Comparison of ENCODE assay signal across 9 cellular contexts in the genomic region with DNA sequence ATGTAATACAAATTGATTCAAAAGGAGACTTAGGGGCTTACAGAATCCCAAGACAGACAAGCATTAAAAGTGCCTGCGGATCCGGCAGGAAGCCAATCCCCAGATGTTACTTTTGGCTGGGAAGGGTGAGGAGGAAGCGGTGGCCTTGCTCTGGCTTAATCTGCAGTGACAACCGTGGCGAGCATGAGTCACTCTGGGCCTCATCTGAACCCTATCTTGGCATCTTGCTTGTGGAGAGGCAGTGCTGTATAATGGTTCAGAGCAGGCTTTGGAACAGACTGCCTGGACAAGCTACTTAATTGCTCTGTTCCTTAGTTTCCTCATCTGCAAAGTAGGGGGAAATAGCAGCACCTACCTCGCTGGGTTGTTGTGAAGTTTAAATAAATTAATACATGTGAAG.
DNase-seq lines count a peak whose midpoint lies in the region; ATAC-seq and TF ChIP-seq lines count a peak whose summit lies in the region.
"Had no signal": no experiment of that assay in that cellular context is flagged by ENCODE, and none has a peak within 500 bp of the region (broad histone marks: within the 10 kb centered on the region; RNA-seq: fewer than 3 reads in every experiment).

No MANE protein-coding gene starts in this region.

- H3K27me3 ChIP-seq in SJCRH30 (no peaks in the 10 kb centered on the region), muscle layer of colon (ENCODE audit: control insufficient read depth in 1 of 2, insufficient read depth in 2 of 2, low read length in 2 of 2) (no peaks in the 10 kb centered on the region)

- H3K9me3 ChIP-seq in SJCRH30 (replicated peaks) (no peaks in the 10 kb centered on the region), muscle layer of colon (ENCODE audit: low read length) (no peaks in the 10 kb centered on the region)

- POLR2A ChIA-PET in MCF 10A (lab: Yijun Ruan, JAX), result interaction anchor here (0.5 to 1.4 kb wide), 6 partner anchors 10 to 1247 kb away, joined by 3 to 5 read pairs (median 3); partner anchors contain the start of genes BLZF1 and NME7

- no peak overlapping the region for H3K9ac ChIP-seq in muscle layer of colon (ENCODE audit: low read length)

- no peak for TF ChIP-seq CTCF in MCF 10A (IDR thresholded peaks at IDR 0.05; ENCODE audit: unreplicated experiment)
- no peak for TF ChIP-seq CTCF in nephron progenitor cell (IDR thresholded peaks at IDR 0.05)

- H3K9me3 Mint-ChIP-seq in MCF 10A (ENCODE audit: unreplicated experiment), result no peaks in the 10 kb centered on the region
- H3K9me3 Mint-ChIP-seq in nephron progenitor cell, result peaks cover 12% of the 10 kb centered on the region

- intact Hi-C loops in MCF 10A (cut with micrococcal nuclease), result loop anchor here (5.0 kb wide), 1 partner anchor 33 kb away; no protein-coding TSS in a partner anchor

- BruUV-seq in MCF 10A (replicated peaks; lab: Mats Ljungman, UMichigan), result no TSS peak

- H3K36me3 Mint-ChIP-seq in MCF 10A (ENCODE audit: insufficient read depth, unreplicated experiment) (no peaks in the 10 kb centered on the region), nephron progenitor cell (ENCODE audit: low read depth) (no peaks in the 10 kb centered on the region)

- H3K4me3 ChIP-seq in SJCRH30 (no peak overlapping the region), muscle layer of colon (ENCODE audit: low read depth in 1 of 2, low read length in 2 of 2) (no peak overlapping the region)

- H3K27ac ChIP-seq in SJCRH30, result peak overlapping the region; percentile 96
- peak overlapping the region; percentile 15 for H3K27ac ChIP-seq in muscle layer of colon (ENCODE audit: low read depth, low read length)

- H3K4me3 Mint-ChIP-seq in MCF 10A (ENCODE audit: unreplicated experiment), result no peak overlapping the region
- H3K4me3 Mint-ChIP-seq in nephron progenitor cell, result no peak overlapping the region
- H3K4me3 Mint-ChIP-seq: IgD-negative memory B cell had no signal

- H3K27ac Mint-ChIP-seq in MCF 10A (ENCODE audit: low read depth, unreplicated experiment), result no peak overlapping the region
- H3K27ac Mint-ChIP-seq in nephron progenitor cell, result no peak overlapping the region
- H3K27ac Mint-ChIP-seq: IgD-negative memory B cell had no signal

- H3K4me1 ChIP-seq in SJCRH30 (peaks cover 64% of the 10 kb centered on the region), muscle layer of colon (ENCODE audit: insufficient read depth, low read length) (peaks cover 52% of the 10 kb centered on the region)

- ATAC-seq in GM19395 (IDR thresholded peaks at IDR 0.05; ENCODE audit: unreplicated experiment), result no peak

- H3K4me1 Mint-ChIP-seq in MCF 10A (ENCODE audit: insufficient read depth, unreplicated experiment) (peaks cover 48% of the 10 kb centered on the region), nephron progenitor cell (peaks cover 40% of the 10 kb centered on the region)

- no peaks in the 10 kb centered on the region for H3K27me3 Mint-ChIP-seq in MCF 10A (ENCODE audit: insufficient read depth, unreplicated experiment)
- no peaks in the 10 kb centered on the region for H3K27me3 Mint-ChIP-seq in nephron progenitor cell (ENCODE audit: low read depth, poor library complexity)

- CTCF ChIA-PET in MCF 10A (lab: Yijun Ruan, JAX), result interaction anchor here (0.5 to 2.8 kb wide), 6 partner anchors 8 to 127 kb away, joined by 3 to 13 read pairs (median 8); no protein-coding TSS in a partner anchor

- H3K36me3 ChIP-seq in SJCRH30 (no peaks in the 10 kb centered on the region), muscle layer of colon (ENCODE audit: insufficient read depth, low read length) (no peaks in the 10 kb centered on the region)

- peak; percentile 89 for DNase-seq in GM04503 (ENCODE audit: low read depth)
- peak; percentile 93 to 96 for DNase-seq in SJCRH30
- DNase-seq in MCF 10A (ENCODE audit: unreplicated experiment), result peak; percentile 90
- DNase-seq in NCI-H187 (lab: John Stamatoyannopoulos, UW), result no peak
- no peak for DNase-seq in nephron progenitor cell
- DNase-seq in NCI-H1694 (lab: John Stamatoyannopoulos, UW), result no peak

Comparison
In these comparisons a context has a peak if more than half of its experiments do, and no peak if none do; other contexts are left out.
1. DNase-seq: peak in GM04503 (single experiment), SJCRH30 (2 of 2) and MCF 10A (single experiment); none in NCI-H187 (0 of 2), nephron progenitor cell (single experiment) and NCI-H1694 (single experiment).